Comparison of ENCODE assay signal across 8 cellular contexts in the genomic region with DNA sequence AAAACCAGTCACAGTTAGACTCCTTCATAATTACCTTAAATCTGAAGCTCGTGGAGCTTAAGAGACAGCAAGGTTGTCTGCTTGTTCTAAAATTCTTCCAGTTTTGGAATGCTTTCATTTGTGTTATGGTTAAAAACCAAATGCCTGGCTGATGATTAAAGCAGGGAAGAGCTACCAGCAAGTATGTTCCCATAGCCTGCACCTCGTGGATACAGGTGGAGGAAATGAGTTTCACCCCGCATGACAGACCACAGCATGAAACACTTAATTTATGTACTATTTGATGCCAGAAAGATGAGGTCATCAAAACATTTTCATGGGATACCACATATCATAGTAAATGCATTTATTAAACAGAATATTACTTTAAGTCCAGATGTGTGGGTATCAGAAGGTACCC. TPM values are rescaled to one million over a fixed set of nuclear protein-coding genes. Genes with fewer than 3 reads are reported as not detected.
DNase-seq lines count a peak whose midpoint lies in the region; ATAC-seq and TF ChIP-seq lines count a peak whose summit lies in the region.

No MANE protein-coding gene starts in this region.

- in situ Hi-C loops in G401 (cut with HindIII; ENCODE audit: low sequenced_read_pairs): no loop called here

- H3K27ac ChIP-seq in heart right ventricle (peak overlapping the region; percentile 41 to 88 (median 72)), sigmoid colon (peak overlapping the region; percentile 55 to 71 (median 63))

- H3K36me3 ChIP-seq in heart right ventricle (no peaks in the 10 kb centered on the region), sigmoid colon (no peaks in the 10 kb centered on the region)

- no peaks in the 10 kb centered on the region for H3K27me3 ChIP-seq in heart right ventricle
- H3K27me3 ChIP-seq in sigmoid colon: no peaks in the 10 kb centered on the region

- H3K9me3 ChIP-seq in heart right ventricle: no peaks in the 10 kb centered on the region
- H3K9me3 ChIP-seq in sigmoid colon: no peaks in the 10 kb centered on the region

- DNase-seq in G401 (ENCODE audit: low spot score) (peak; percentile 46), amniotic epithelial cell (ENCODE audit: low read depth) (peak; percentile 95), heart right ventricle (no peak), sigmoid colon (no peak), T-helper 9 cell (no peak), mesenteric fat pad (ENCODE audit: low spot score) (no peak)

- peak overlapping the region in 9 of 10 donors; percentile 47 to 68 (median 62) for H3K4me3 ChIP-seq in heart right ventricle
- peak overlapping the region; percentile 18 to 43 (median 40) for H3K4me3 ChIP-seq in sigmoid colon

- no peaks in the 10 kb centered on the region for H3K27me3 Mint-ChIP-seq in stimulated activated memory B cell treated with anti-CD40 and anti-IgM and Interleukin-4, amounts not matched to agents 10 μg/mL and 1 μg/mL and 100 μg/mL, for 72 hours

- intact Hi-C loops in heart right ventricle (cut with DNase I) (loop anchor here in 6 of 10 donors (5.0 to 10.0 kb wide), 4 partner anchors 54 to 83 kb away; no protein-coding TSS in a partner anchor), sigmoid colon (cut with DNase I) (loop anchor here (5.0 kb wide), 2 partner anchors 54 to 109 kb away; no protein-coding TSS in a partner anchor)

- 35 to 48% methylated on average over 3 of the region's 3 CpGs for WGBS in heart right ventricle, 2 donors
- WGBS in sigmoid colon, 2 donors: 9 to 28% methylated on average over 3 of the region's 3 CpGs

- H3K4me3 Mint-ChIP-seq in stimulated activated memory B cell treated with anti-CD40 and anti-IgM and Interleukin-4, amounts not matched to agents 10 μg/mL and 1 μg/mL and 100 μg/mL, for 72 hours: no peak overlapping the region

- no peaks in the 10 kb centered on the region for H3K36me3 Mint-ChIP-seq in stimulated activated memory B cell treated with anti-CD40 and anti-IgM and Interleukin-4, amounts not matched to agents 10 μg/mL and 1 μg/mL and 100 μg/mL, for 72 hours

- no peak for TF ChIP-seq POLR2A in sigmoid colon (IDR thresholded peaks at IDR 0.05)

- H3K4me1 Mint-ChIP-seq in stimulated activated memory B cell treated with anti-CD40 and anti-IgM and Interleukin-4, amounts not matched to agents 10 μg/mL and 1 μg/mL and 100 μg/mL, for 72 hours: peaks cover 25% of the 10 kb centered on the region

- H3K9me3 Mint-ChIP-seq in stimulated activated memory B cell treated with anti-CD40 and anti-IgM and Interleukin-4, amounts not matched to agents 10 μg/mL and 1 μg/mL and 100 μg/mL, for 72 hours: no peaks in the 10 kb centered on the region

- no peak for TF ChIP-seq EP300 in sigmoid colon (IDR thresholded peaks at IDR 0.05)

- no peak overlapping the region for H3K27ac Mint-ChIP-seq in stimulated activated memory B cell treated with anti-CD40 and anti-IgM and Interleukin-4, amounts not matched to agents 10 μg/mL and 1 μg/mL and 100 μg/mL, for 72 hours

- peak in 1 of 8 donors; percentile 2 for ATAC-seq in heart right ventricle
- ATAC-seq in stimulated activated memory B cell treated with anti-CD40 and anti-IgM and Interleukin-4, amounts not matched to agents 10 μg/mL and 1 μg/mL and 100 μg/mL, for 72 hours: no peak
- ATAC-seq in GM18873 (IDR thresholded peaks at IDR 0.05; ENCODE audit: low FRiP score, unreplicated experiment): no peak

- H3K4me1 ChIP-seq in heart right ventricle: peaks cover 0 to 69% (median 27%) of the 10 kb centered on the region in 9 donors
- peaks cover 0 to 51% (median 42%) of the 10 kb centered on the region in 4 donors for H3K4me1 ChIP-seq in sigmoid colon

- TF ChIP-seq CTCF in heart right ventricle (IDR thresholded peaks at IDR 0.05): no peak
- no peak for TF ChIP-seq CTCF in sigmoid colon (IDR thresholded peaks at IDR 0.05)

RNA-seq across cellular contexts. Expression of gene DOCK9, which starts 0.4 kb away (rescaled TPM):
- total RNA-seq in G401 (2014; rRNA removed; shearing (Covaris generic)): 0.18 and 0.51 TPM in 2 replicates
- total RNA-seq in heart right ventricle: 10 to 100 TPM; 31.6 to 73.7 (median 43.4) TPM
- polyA plus RNA-seq in heart right ventricle: 10 to 100 TPM; 32.0 to 45.3 TPM
- 100 to 1,000 TPM in 1 of 4 donors, 10 to 100 TPM in 3; 60.4 to 126 (median 83.6) TPM for total RNA-seq in sigmoid colon
- polyA plus RNA-seq in sigmoid colon: 10 to 100 TPM; 10.8 to 34.1 (median 19.4) TPM
- total RNA-seq in mesenteric fat pad: 127 TPM

Comparison
In these comparisons a context has a peak if more than half of its experiments do, and no peak if none do; other contexts are left out.
1. DNase-seq: peak in G401 (single experiment) and amniotic epithelial cell (single experiment); none in heart right ventricle (0 of 2), sigmoid colon (single experiment), T-helper 9 cell (single experiment) and mesenteric fat pad (single experiment).
2. RNA of gene DOCK9, which starts 0.4 kb away (total RNA-seq): 127 TPM in mesenteric fat pad (single experiment), 60.4 to 126 TPM in sigmoid colon and 31.6 to 73.7 TPM in heart right ventricle; 0.18 to 0.51 TPM in G401; every median in the first group is over 10 times any median in the second.